ENCODE assay signal across 8 cellular contexts in genomic region chr1:119711804-119712341, GRCh38. TPM values are rescaled to one million over a fixed set of nuclear protein-coding genes. Genes with fewer than 3 reads are reported as not detected.
A peak's percentile ranks its signal among the peaks of the same experiment; 100 is the strongest.
DNase-seq lines count a peak whose midpoint lies in the region; ATAC-seq and TF ChIP-seq lines count a peak whose summit lies in the region.

PHGDH (plus strand) TSS chr1:119711934; CDS start chr1:119712023, 89 bp downstream.

- ATAC-seq in GM18498 (IDR thresholded peaks at IDR 0.05; ENCODE audit: unreplicated experiment) (peak; percentile 62), HG03135 (IDR thresholded peaks at IDR 0.05; ENCODE audit: unreplicated experiment) (peak; percentile 70)
- peak; percentile 67 for ATAC-seq in stimulated activated memory B cell treated with anti-CD40 and anti-IgM and Interleukin-4, amounts not matched to agents 10 μg/mL and 1 μg/mL and 100 μg/mL, for 72 hours

- H3K9ac ChIP-seq in mucosa of rectum (ENCODE audit: low read depth in 1 of 2, low read length in 2 of 2), result peak within 1 kb of the TSS; percentile 11 to 19

- peak within 1 kb of the TSS in 1 of 2 donors; percentile 41 for H3K27ac ChIP-seq in mucosa of rectum (ENCODE audit: low read depth in 2 of 2, low read length in 2 of 2)

- peaks cover 0 to 4% of the 10 kb centered on the region in 2 donors for H3K27me3 ChIP-seq in mucosa of rectum (ENCODE audit: control insufficient read depth in 2 of 2, insufficient read depth in 2 of 2, low read length in 2 of 2)

- H3K27ac Mint-ChIP-seq in stimulated activated memory B cell treated with anti-CD40 and anti-IgM and Interleukin-4, amounts not matched to agents 10 μg/mL and 1 μg/mL and 100 μg/mL, for 72 hours, result peak within 1 kb of the TSS; percentile 65

- peaks cover 2 to 9% of the 10 kb centered on the region in 2 donors for H3K4me1 ChIP-seq in mucosa of rectum (ENCODE audit: control insufficient read depth in 2 of 2, insufficient read depth in 2 of 2, low read length in 2 of 2)

- peak within 1 kb of the TSS; percentile 84 for H3K4me3 Mint-ChIP-seq in stimulated activated memory B cell treated with anti-CD40 and anti-IgM and Interleukin-4, amounts not matched to agents 10 μg/mL and 1 μg/mL and 100 μg/mL, for 72 hours

- H3K9me3 Mint-ChIP-seq in stimulated activated memory B cell treated with anti-CD40 and anti-IgM and Interleukin-4, amounts not matched to agents 10 μg/mL and 1 μg/mL and 100 μg/mL, for 72 hours, result no peaks in the 10 kb centered on the region

- H3K36me3 ChIP-seq in mucosa of rectum (ENCODE audit: control insufficient read depth in 2 of 2, insufficient read depth in 2 of 2, low read length in 2 of 2), result no peaks in the 10 kb centered on the region

- H3K27me3 Mint-ChIP-seq in stimulated activated memory B cell treated with anti-CD40 and anti-IgM and Interleukin-4, amounts not matched to agents 10 μg/mL and 1 μg/mL and 100 μg/mL, for 72 hours, result peaks cover 17% of the 10 kb centered on the region

- H3K4me3 ChIP-seq in epithelial cell of proximal tubule (ENCODE audit: low read depth, low read length), result peak within 1 kb of the TSS; percentile 64
- H3K4me3 ChIP-seq in mucosa of rectum (ENCODE audit: low read length in 2 of 2), result peak within 1 kb of the TSS; percentile 72 to 79

- no peak for TF ChIP-seq CTCF in epithelial cell of proximal tubule (conservative IDR thresholded peaks at IDR 0.05; ENCODE audit: low read depth, low read length)

- no peaks in the 10 kb centered on the region for H3K9me3 ChIP-seq in mucosa of rectum (ENCODE audit: control insufficient read depth in 2 of 2, low read length in 2 of 2)

- H3K36me3 Mint-ChIP-seq in stimulated activated memory B cell treated with anti-CD40 and anti-IgM and Interleukin-4, amounts not matched to agents 10 μg/mL and 1 μg/mL and 100 μg/mL, for 72 hours, result no peaks in the 10 kb centered on the region

- DNase-seq in A172 (ENCODE audit: low spot score) (peak; percentile 87), NCI-H460 (ENCODE audit: extremely low read depth, low read depth) (peak; percentile 79), epithelial cell of proximal tubule (ENCODE audit: low read depth) (peak; percentile 16)
- peak; percentile 24 to 51 (median 36) for DNase-seq in activated CD8-positive, alpha-beta memory T cell treated with anti-CD3 and anti-CD28 coated beads for 48 hours (ENCODE audit: low read depth in 2 of 3, low spot score in 2 of 3)

- H3K4me1 Mint-ChIP-seq in stimulated activated memory B cell treated with anti-CD40 and anti-IgM and Interleukin-4, amounts not matched to agents 10 μg/mL and 1 μg/mL and 100 μg/mL, for 72 hours, result peaks cover 25% of the 10 kb centered on the region

RNA-seq across cellular contexts. Expression of gene PHGDH, which starts in this region (rescaled TPM):
- 96.8 and 97.2 TPM in 2 replicates for total RNA-seq in A172 (2014; rRNA removed; shearing (Covaris generic))
- total RNA-seq in NCI-H460 (2014; rRNA removed; shearing (Covaris generic)), result 194 and 236 TPM in 2 replicates
- polyA plus RNA-seq in NCI-H460 (2014; cell fraction: nucleus; rRNA removed), result 142 and 167 TPM in 2 replicates
- total RNA-seq in epithelial cell of proximal tubule, result 146 and 204 TPM in 2 replicates

Comparison
In these comparisons a context has a peak if more than half of its experiments do, and no peak if none do; other contexts are left out.
1. DNase-seq: peak in every context shown above with its lines; median percentile 87 in A172; 79 in NCI-H460; 36 in activated CD8-positive, alpha-beta memory T cell treated with anti-CD3 and anti-CD28 coated beads for 48 hours; 16 in epithelial cell of proximal tubule.